In the genomic region with DNA sequence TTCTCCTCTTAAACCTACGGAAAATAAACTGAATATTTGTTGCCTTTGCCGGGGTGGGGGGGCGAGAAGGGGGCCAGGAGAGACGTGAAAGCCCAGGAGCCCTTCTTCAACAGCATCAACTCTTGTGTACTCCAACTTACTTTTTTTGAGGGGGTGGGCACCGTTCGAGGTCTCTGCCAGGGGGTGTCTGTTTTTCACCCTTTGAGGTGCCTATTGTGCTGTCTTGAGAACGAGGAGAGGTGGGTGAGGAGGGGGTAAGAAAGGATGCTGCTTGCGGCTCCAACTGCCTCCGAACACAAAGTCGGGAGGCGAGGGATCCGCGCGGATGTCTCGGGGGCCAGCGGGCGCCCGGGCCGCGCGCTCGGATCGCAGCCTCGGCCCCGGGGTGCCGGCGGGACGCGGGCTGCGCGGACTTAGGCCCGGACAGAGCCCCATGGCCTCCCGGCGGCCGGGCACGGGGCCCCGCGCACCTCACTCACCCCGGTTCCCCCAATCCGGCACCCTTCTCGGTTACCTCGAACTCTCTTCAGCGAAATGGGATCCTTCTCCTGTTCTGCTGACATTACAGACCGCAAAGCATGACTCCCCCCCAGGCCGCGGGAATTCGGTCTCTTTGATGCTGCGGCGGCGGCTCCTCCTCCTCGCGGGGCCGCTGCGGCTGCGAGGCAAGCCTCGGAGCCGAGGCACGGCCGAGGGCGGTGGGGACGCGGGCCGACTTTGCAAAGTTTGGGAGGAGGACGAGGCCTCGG, we compare ENCODE assay signal across 8 cellular contexts. TPM values are rescaled to one million over a fixed set of nuclear protein-coding genes. Genes with fewer than 3 reads are reported as not detected.
DNase-seq lines count a peak whose midpoint lies in the region; ATAC-seq and TF ChIP-seq lines count a peak whose summit lies in the region.

No MANE protein-coding gene starts in this region.

- no peak for TF ChIP-seq POLR2A in breast epithelium (IDR thresholded peaks at IDR 0.05)

- no peaks in the 10 kb centered on the region for H3K36me3 ChIP-seq in breast epithelium

- peak overlapping the region; percentile 69 to 90 for H3K27ac ChIP-seq in breast epithelium

- peak overlapping the region; percentile 57 to 85 (median 70) for H3K4me3 ChIP-seq in breast epithelium

- no peaks in the 10 kb centered on the region for H3K9me3 ChIP-seq in breast epithelium

- intact Hi-C loops in breast epithelium (cut with DNase I; ENCODE audit: low total_unique reads), result no loop called here

- TF ChIP-seq CTCF in breast epithelium (IDR thresholded peaks at IDR 0.05), result no peak

- peak; percentile 30 for ATAC-seq in GM21786 (IDR thresholded peaks at IDR 0.05; ENCODE audit: unreplicated experiment)

- no peaks in the 10 kb centered on the region for H3K4me1 ChIP-seq in breast epithelium

- no peaks in the 10 kb centered on the region for H3K27me3 ChIP-seq in breast epithelium

- DNase-seq in EH (ENCODE audit: low read depth), result peak; percentile 57
- DNase-seq in OCI-M1 (lab: John Stamatoyannopoulos, UW), result peak; percentile 38
- DNase-seq in breast epithelium (ENCODE audit: low spot score in 2 of 2), result no peak
- peak; percentile 77 for DNase-seq in islet precursor cell
- DNase-seq in stimulated activated CD8-positive, alpha-beta memory T cell treated with anti-CD3 and anti-CD28 coated beads, Interleukin-4, amount 100 ng/mL, for 48 hours, result peak; percentile 39
- DNase-seq in NCI-H774 (lab: John Stamatoyannopoulos, UW), result no peak
- no peak for DNase-seq in mucosa of gallbladder (ENCODE audit: low spot score)

RNA-seq across cellular contexts. Expression of gene PYGO1, which starts 0.7 kb away (rescaled TPM):
- 1 to 10 TPM; 4.9 to 8.5 (median 5.9) TPM for total RNA-seq in breast epithelium
- total RNA-seq in mucosa of gallbladder, result 7.7 TPM

Comparison
In these comparisons a context has a peak if more than half of its experiments do, and no peak if none do; other contexts are left out.
1. DNase-seq: peak in EH (single experiment), OCI-M1 (single experiment), islet precursor cell (single experiment) and stimulated activated CD8-positive, alpha-beta memory T cell treated with anti-CD3 and anti-CD28 coated beads, Interleukin-4, amount 100 ng/mL, for 48 hours (single experiment); none in breast epithelium (0 of 2), NCI-H774 (single experiment) and mucosa of gallbladder (single experiment).